Comparison of ENCODE assay signal across 9 cellular contexts in genomic region chr19:16025108-16026101, GRCh38. TPM values are rescaled to one million over a fixed set of nuclear protein-coding genes. Genes with fewer than 3 reads are reported as not detected.
A peak's percentile ranks its signal among the peaks of the same experiment; 100 is the strongest.
DNase-seq lines count a peak whose midpoint lies in the region; ATAC-seq and TF ChIP-seq lines count a peak whose summit lies in the region.
"Had no signal": no experiment of that assay in that cellular context is flagged by ENCODE, and none has a peak within 500 bp of the region (broad histone marks: within the 10 kb centered on the region; RNA-seq: fewer than 3 reads in every experiment).

No MANE protein-coding gene starts in this region.

- H3F3A ChIP-seq in PC-9 (ENCODE audit: insufficient read depth, low read depth): peaks cover 10% of the 10 kb centered on the region

- H3K4me3 ChIP-seq in PC-9: no peak overlapping the region
- H3K4me3 ChIP-seq: skin epidermis had no signal

- H3K27ac ChIP-seq in PC-9: no peak overlapping the region
- H3K27ac ChIP-seq: skin epidermis had no signal

- H3K4me1 ChIP-seq in PC-9 (replicated peaks; ENCODE audit: insufficient read depth): no peaks in the 10 kb centered on the region

- H3K9me3 ChIP-seq in PC-9 (ENCODE audit: insufficient read depth, low read depth): no peaks in the 10 kb centered on the region

- CTCF ChIA-PET in PC-9 (lab: Charles Lee): interaction anchor here (0.5 to 1.2 kb wide), 4 partner anchors 17 to 155 kb away, joined by 3 to 5 read pairs (median 4); no protein-coding TSS in a partner anchor

- no peaks in the 10 kb centered on the region for H3K79me2 ChIP-seq in PC-9 (ENCODE audit: low read depth)

- no peak for ATAC-seq in activated CD4-positive, CD25-positive, alpha-beta regulatory T cell treated with anti-CD3 and anti-CD28 coated beads, Interleukin-2, amount 50 U/mL, for 24 hours
- ATAC-seq in esophagus mucosa (peak; percentile 78), sciatic nerve (peak; percentile 22), HG03135 (IDR thresholded peaks at IDR 0.05; ENCODE audit: unreplicated experiment) (no peak), GM21526 (IDR thresholded peaks at IDR 0.05; ENCODE audit: low FRiP score, unreplicated experiment) (no peak)

- H3K4me2 ChIP-seq in PC-9: no peak overlapping the region

- TF ChIP-seq CTCF in PC-9 (conservative IDR thresholded peaks at IDR 0.05): peak; percentile 84

- no TSS peak for BruUV-seq in PC-9 (replicated peaks; lab: Mats Ljungman, UMichigan)

- H4K20me1 ChIP-seq in PC-9 (ENCODE audit: insufficient read depth): no peaks in the 10 kb centered on the region

- no peaks in the 10 kb centered on the region for H3K27me3 ChIP-seq in PC-9 (ENCODE audit: insufficient read depth, low read depth)

- intact Hi-C loops in PC-9 (cut with micrococcal nuclease; ENCODE audit: unreplicated experiment) (loop anchor here (1.0 to 5.0 kb wide), 2 partner anchors 157 to 398 kb away; no protein-coding TSS in a partner anchor), sciatic nerve (cut with DNase I) (no loop called here)

- peak; percentile 28 for DNase-seq in activated CD4-positive, CD25-positive, alpha-beta regulatory T cell treated with anti-CD3 and anti-CD28 coated beads, Interleukin-2, amount 50 U/mL, for 72 hours
- DNase-seq in PC-9 (peak; percentile 67 to 81), sciatic nerve (ENCODE audit: low spot score) (no peak), NCI-H2081 treated with DMSO at 0.1 percent for 48 hours (lab: John Stamatoyannopoulos, UW) (no peak)

- no peak overlapping the region for H2AFZ ChIP-seq in PC-9

- POLR2A ChIA-PET in PC-9 (lab: Charles Lee; ENCODE audit: unreplicated experiment): interaction anchor here (0.7 kb wide), 1 partner anchor 118 kb away, joined by 3 read pairs; the partner anchor contains the start of gene HSH2D

- no peaks in the 10 kb centered on the region for H3K36me3 ChIP-seq in PC-9 (ENCODE audit: low read depth)

- no peaks in the 10 kb centered on the region for H3K9me2 ChIP-seq in PC-9 (ENCODE audit: insufficient read depth)

RNA-seq across cellular contexts. Expression of gene TPM4, which starts 50.9 kb away (rescaled TPM):
- total RNA-seq in PC-9 (2021) (279 and 307 TPM in 2 replicates), esophagus mucosa (427 TPM), sciatic nerve (543 TPM)

Comparison
In these comparisons a context has a peak if more than half of its experiments do, and no peak if none do; other contexts are left out.
1. DNase-seq: peak in activated CD4-positive, CD25-positive, alpha-beta regulatory T cell treated with anti-CD3 and anti-CD28 coated beads, Interleukin-2, amount 50 U/mL, for 72 hours (single experiment) and PC-9 (2 of 2); none in sciatic nerve (single experiment) and NCI-H2081 treated with DMSO at 0.1 percent for 48 hours (single experiment).
2. ATAC-seq: peak in esophagus mucosa (single experiment) and sciatic nerve (single experiment); none in activated CD4-positive, CD25-positive, alpha-beta regulatory T cell treated with anti-CD3 and anti-CD28 coated beads, Interleukin-2, amount 50 U/mL, for 24 hours (0 of 2), HG03135 (single experiment) and GM21526 (single experiment).